8 cellular contexts compared by ENCODE assay signal in genomic region chr14:92121670-92122350, GRCh38. TPM values are rescaled to one million over a fixed set of nuclear protein-coding genes. Genes with fewer than 3 reads are reported as not detected.
A peak's percentile ranks its signal among the peaks of the same experiment; 100 is the strongest.
DNase-seq lines count a peak whose midpoint lies in the region; ATAC-seq and TF ChIP-seq lines count a peak whose summit lies in the region.

Gene CPSF2 (plus strand): TSS chr14:92121969. CDS start chr14:92130985, 9,016 bp downstream.
Gene NDUFB1 (minus strand): TSS chr14:92121706. CDS start chr14:92117637, 4,069 bp downstream.

- in situ Hi-C loops in mammary epithelial cell (cut with MboI; ENCODE audit: low sequenced_read_pairs in 2 of 2): loop anchor here in 1 of 2 donors (25.0 kb wide), 1 partner anchor 665 kb away; the partner anchor contains the start of gene GOLGA5

- under 1% methylated on average over 39 of the region's 55 CpGs for whole genome bisulfite sequencing in mammary epithelial cell (ENCODE audit: low coverage, missing lambda C conversion rate)
- 0 to 1% (median 0%) methylated on average over 35 to 55 of the region's 55 CpGs for WGBS in spleen, 5 donors

- TF ChIP-seq CTCF in A673 (conservative IDR thresholded peaks at IDR 0.05; ENCODE audit: low read depth, low read length) (no peak), WI38 (IDR thresholded peaks at IDR 0.05; ENCODE audit: low read depth, low read length) (no peak), mammary epithelial cell (conservative IDR thresholded peaks at IDR 0.05 in 1 of 2, IDR thresholded peaks at IDR 0.05 in 1 of 2; ENCODE audit: extremely low read depth in 1 of 2, insufficient read depth in 1 of 2, low read depth in 1 of 2, low read length in 2 of 2) (no peak), spleen (IDR thresholded peaks at IDR 0.05 in 8 of 11, conservative IDR thresholded peaks at IDR 0.05 in 3 of 11) (peak in 5 of 11 experiments; percentile 20 to 46 (median 44))

- H4K20me1 ChIP-seq in mammary epithelial cell (ENCODE audit: insufficient read depth, low read length): no peaks in the 10 kb centered on the region

- dilution Hi-C loops in mammary epithelial cell (cut with HindIII; ENCODE audit: low sequenced_read_pairs): no loop called here

- POLR2A ChIA-PET in A673 (lab: Charles Lee; ENCODE audit: low non-redundant PET): interaction anchor here (0.6 to 1.0 kb wide), 2 partner anchors 14 to 612 kb away, joined by 3 to 5 read pairs; partner anchors contain the start of gene PPP4R3A

- H3K9me3 ChIP-seq in A673 (ENCODE audit: low read depth, low read length, poor library complexity, severe bottlenecking): no peaks in the 10 kb centered on the region
- H3K9me3 ChIP-seq in mammary epithelial cell (replicated peaks; ENCODE audit: insufficient read depth, low read length): no peaks in the 10 kb centered on the region
- no peaks in the 10 kb centered on the region for H3K9me3 ChIP-seq in spleen

- TF ChIP-seq POLR2A in GM18526 (IDR thresholded peaks at IDR 0.05; ENCODE audit: extremely low read depth, insufficient read length) (peak; percentile 93), spleen (IDR thresholded peaks at IDR 0.05) (peak in 2 of 3 donors; percentile 7 to 50)

- peak; percentile 87 for ATAC-seq in HG03064 (IDR thresholded peaks at IDR 0.05; ENCODE audit: low read depth, unreplicated experiment)

- intact Hi-C loops in A673 (cut with micrococcal nuclease; ENCODE audit: unreplicated experiment) (no loop called here), mammary epithelial cell (cut with micrococcal nuclease) (loop anchor here (1.0 kb wide), 1 partner anchor 16 kb away; the partner anchor contains the start of gene ATXN3), spleen (cut with DNase I; ENCODE audit: low total_unique reads) (no loop called here)

- no peaks in the 10 kb centered on the region for H3K27me3 ChIP-seq in A673 (replicated peaks; ENCODE audit: insufficient read depth, low read depth, low read length, poor library complexity)
- no peaks in the 10 kb centered on the region for H3K27me3 ChIP-seq in mammary epithelial cell (ENCODE audit: insufficient read depth, low read length)
- H3K27me3 ChIP-seq in spleen (replicated peaks in 1 of 7): no peaks in the 10 kb centered on the region

- H3K27ac ChIP-seq in A673 (ENCODE audit: low read depth, low read length, poor library complexity, severe bottlenecking): peak within 1 kb of the TSS; percentile 99
- peak within 1 kb of the TSS; percentile 90 for H3K27ac ChIP-seq in mammary epithelial cell (ENCODE audit: insufficient read depth, low read depth, low read length)
- H3K27ac ChIP-seq in spleen: peak within 1 kb of the TSS; percentile 79 to 96 (median 94)

- H2AFZ ChIP-seq in mammary epithelial cell (ENCODE audit: low read depth, low read length): peak within 1 kb of the TSS; percentile 98

- H3K4me1 ChIP-seq in A673 (ENCODE audit: insufficient read depth, low read length, poor library complexity, severe bottlenecking): peaks cover 8% of the 10 kb centered on the region
- no peaks in the 10 kb centered on the region for H3K4me1 ChIP-seq in mammary epithelial cell (ENCODE audit: insufficient read depth, low read length)
- H3K4me1 ChIP-seq in spleen: peaks cover 18 to 87% (median 47%) of the 10 kb centered on the region in 6 donors

- H3K79me2 ChIP-seq in mammary epithelial cell (ENCODE audit: insufficient read depth, low read length): peaks cover 64% of the 10 kb centered on the region

- CTCF ChIA-PET in A673 (lab: Charles Lee): interaction anchor here (2.1 kb wide), 1 partner anchor 15 kb away, joined by 19 read pairs; the partner anchor contains the start of gene ATXN3
- CTCF ChIA-PET in mammary epithelial cell (lab: Charles Lee; ENCODE audit: low non-redundant PET): interaction anchor here (0.5 to 1.4 kb wide), 2 partner anchors 15 to 1097 kb away, joined by 7 to 12 read pairs; partner anchors contain the start of gene ATXN3

- H3K36me3 ChIP-seq in A673 (ENCODE audit: insufficient read depth, low read length, poor library complexity, severe bottlenecking) (peaks cover 33% of the 10 kb centered on the region), mammary epithelial cell (ENCODE audit: insufficient read depth, low read length) (peaks cover 6% of the 10 kb centered on the region), spleen (peaks cover 0 to 41% (median 8%) of the 10 kb centered on the region in 6 donors)

- TSS peak; percentile 51 for BruUV-seq in A673 (replicated peaks; lab: Mats Ljungman, UMichigan)
- TSS peak; percentile 54 for BruUV-seq in mammary epithelial cell (replicated peaks; lab: Mats Ljungman, UMichigan)

- peak within 1 kb of the TSS; percentile 85 for H3K4me2 ChIP-seq in mammary epithelial cell (ENCODE audit: insufficient read depth, low read depth, low read length)

- H3K9ac ChIP-seq in mammary epithelial cell (ENCODE audit: insufficient read depth, low read length): peak within 1 kb of the TSS; percentile 97

- peak; percentile 87 for DNase-seq in A673 (ENCODE audit: low spot score)
- DNase-seq in NCI-H2171 treated with DMSO at 0.1 percent for 48 hours (lab: John Stamatoyannopoulos, UW): peak; percentile 94
- DNase-seq in mammary epithelial cell: peak; percentile 80
- DNase-seq in iPS-NIHi7 (ENCODE audit: extremely low spot score): peak; percentile 89
- peak; percentile 96 for DNase-seq in spleen

- H3K4me3 ChIP-seq in A673 (ENCODE audit: low read depth, low read length, poor library complexity, severe bottlenecking) (peak within 1 kb of the TSS; percentile 90), WI38 (ENCODE audit: low read depth, low read length) (peak within 1 kb of the TSS; percentile 95), mammary epithelial cell (replicated peaks in 1 of 3; ENCODE audit: insufficient read depth in 1 of 3, low read depth in 2 of 3, low read length in 3 of 3) (peak within 1 kb of the TSS; percentile 84 to 99 (median 99)), spleen (peak within 1 kb of the TSS; percentile 71 to 95 (median 88))

RNA-seq across cellular contexts. Expression of gene CPSF2, which starts in this region (rescaled TPM):
- total RNA-seq in A673 (2021) (119 and 129 TPM in 2 replicates), mammary epithelial cell (10 to 100 TPM; 33.7 to 85.5 TPM), spleen (10 to 100 TPM; 32.0 to 59.7 (median 47.8) TPM)
- polyA plus RNA-seq in mammary epithelial cell (22.1 TPM), spleen (1 to 10 TPM; 4.5 to 9.7 (median 7.7) TPM)
- 30.5 TPM for polyA minus RNA-seq in mammary epithelial cell

RNA-seq across cellular contexts. Expression of gene NDUFB1, which starts in this region (rescaled TPM):
- total RNA-seq in A673 (2021) (140 and 154 TPM in 2 replicates), mammary epithelial cell (100 to 1,000 TPM in 1 of 2 donors, 10 to 100 TPM in 1; 79.9 to 110 TPM), spleen (100 to 1,000 TPM in 3 of 7 donors, 10 to 100 TPM in 4; 67.2 to 237 (median 85.7) TPM)
- polyA plus RNA-seq in mammary epithelial cell (192 TPM), spleen (100 to 1,000 TPM; 533 to 582 (median 580) TPM)
- 160 TPM for polyA minus RNA-seq in mammary epithelial cell

Comparison
In these comparisons a context has a peak if more than half of its experiments do, and no peak if none do; other contexts are left out.
1. Peak in every context shown above with its lines: DNase-seq, ATAC-seq, H3K4me3 ChIP-seq and H3K27ac ChIP-seq.